Comparison of ENCODE assay signal across 10 cellular contexts in genomic region chr16:66427871-66428681, GRCh38. TPM values are rescaled to one million over a fixed set of nuclear protein-coding genes. Genes with fewer than 3 reads are reported as not detected.
A peak's percentile ranks its signal among the peaks of the same experiment; 100 is the strongest.
DNase-seq lines count a peak whose midpoint lies in the region; ATAC-seq, FAIRE-seq and TF ChIP-seq lines count a peak whose summit lies in the region.
"Had no signal": no experiment of that assay in that cellular context is flagged by ENCODE, and none has a peak within 500 bp of the region (broad histone marks: within the 10 kb centered on the region; RNA-seq: fewer than 3 reads in every experiment).

No MANE protein-coding gene starts in this region.

- no peak for TF ChIP-seq CTCF in type B pancreatic cell (conservative IDR thresholded peaks at IDR 0.05)
- no peak for TF ChIP-seq CTCF in D721Med (IDR thresholded peaks at IDR 0.05; ENCODE audit: insufficient read depth, missing control alignments)

- 5% methylated on average over 30 of the region's 40 CpGs for WGBS in mesenchymal stem cell

- no peak overlapping the region for H2BK12ac ChIP-seq in mesenchymal stem cell (ENCODE audit: low read length in 2 of 2)

- H3K14ac ChIP-seq in mesenchymal stem cell (ENCODE audit: low read length in 2 of 2): no peak overlapping the region

- H3K4ac ChIP-seq in mesenchymal stem cell (ENCODE audit: low read depth in 1 of 2, low read length in 2 of 2): no peak overlapping the region

- no peaks in the 10 kb centered on the region for H3K9me3 ChIP-seq in mesenchymal stem cell (ENCODE audit: control insufficient read depth, low read length)

- peaks cover 31% of the 10 kb centered on the region for H3K4me1 ChIP-seq in mesenchymal stem cell (ENCODE audit: control insufficient read depth, insufficient read depth, low read depth, low read length)

- no peak overlapping the region for H3K18ac ChIP-seq in mesenchymal stem cell (ENCODE audit: low read depth in 1 of 2, low read length in 2 of 2)

- CTCF ChIA-PET in activated naive CD4-positive, alpha-beta T cell treated with anti-CD3 and anti-CD28 coated beads for 36 hours (lab: Charles Lee): no interaction called here

- H4K8ac ChIP-seq in mesenchymal stem cell (ENCODE audit: low read length): no peak overlapping the region

- no peak for DNase-seq in activated naive CD4-positive, alpha-beta T cell treated with anti-CD3 and anti-CD28 coated beads for 36 hours
- DNase-seq in activated naive CD4-positive, alpha-beta T cell treated with Interleukin-2 at 50 U/mL for 16 hours: no peak
- DNase-seq in effector memory CD8-positive, alpha-beta T cell: no peak
- DNase-seq in mesenchymal stem cell: peak; percentile 14
- DNase-seq in type B pancreatic cell (ENCODE audit: extremely low spot score, unreplicated experiment): no peak
- no peak for DNase-seq in activated gamma-delta T cell (lab: John Stamatoyannopoulos, UW)
- no peak for DNase-seq in D721Med (ENCODE audit: insufficient read length, low spot score)
- DNase-seq: NCI-H1048 had no signal

- H3K4me2 ChIP-seq in mesenchymal stem cell (ENCODE audit: low read length, poor library complexity, severe bottlenecking): peak overlapping the region; percentile 96

- peak; percentile 35 for ATAC-seq in effector memory CD8-positive, alpha-beta T cell (replicated peaks)
- ATAC-seq in HG02763 (IDR thresholded peaks at IDR 0.05; ENCODE audit: unreplicated experiment): no peak

- H3K27ac Mint-ChIP-seq in activated naive CD4-positive, alpha-beta T cell treated with anti-CD3 and anti-CD28 coated beads for 36 hours: no peak overlapping the region
- H3K27ac Mint-ChIP-seq in effector memory CD8-positive, alpha-beta T cell: no peak overlapping the region
- no peak overlapping the region for H3K27ac Mint-ChIP-seq in type B pancreatic cell

- H3K23ac ChIP-seq in mesenchymal stem cell (ENCODE audit: low read length in 2 of 2): peak overlapping the region in 1 of 2 experiments; percentile 74

- H2BK120ac ChIP-seq in mesenchymal stem cell (ENCODE audit: low read depth, low read length): no peak overlapping the region

- H2AK5ac ChIP-seq in mesenchymal stem cell (ENCODE audit: low read length, severe bottlenecking): no peak overlapping the region

- H3K79me1 ChIP-seq in mesenchymal stem cell (replicated peaks; ENCODE audit: low read length, poor library complexity, severe bottlenecking): peaks cover 10% of the 10 kb centered on the region

- intact Hi-C loops in activated naive CD4-positive, alpha-beta T cell treated with anti-CD3 and anti-CD28 coated beads for 36 hours (cut with micrococcal nuclease): no loop called here

- peaks cover 0 to 7% of the 10 kb centered on the region in 2 experiments for H3K36me3 ChIP-seq in mesenchymal stem cell (ENCODE audit: control insufficient read depth in 1 of 2, insufficient read depth in 2 of 2, low read depth in 1 of 2, low read length in 2 of 2)

- no peak overlapping the region for H3K27ac ChIP-seq in mesenchymal stem cell (ENCODE audit: low read length, poor library complexity, severe bottlenecking)

- no peak overlapping the region for H2AFZ ChIP-seq in mesenchymal stem cell (ENCODE audit: low read depth, low read length)

- H2BK5ac ChIP-seq in mesenchymal stem cell (ENCODE audit: low read depth, low read length, poor library complexity, severe bottlenecking): no peak overlapping the region

- no peak overlapping the region for H4K91ac ChIP-seq in mesenchymal stem cell (ENCODE audit: low read length)

- H3K9ac ChIP-seq in mesenchymal stem cell (ENCODE audit: low read length): peak overlapping the region; percentile 57

- H3K27me3 ChIP-seq in mesenchymal stem cell (ENCODE audit: control insufficient read depth in 1 of 2, insufficient read depth in 1 of 2, low read length in 2 of 2): peaks cover 18 to 46% of the 10 kb centered on the region in 2 experiments

- H3K4me1 Mint-ChIP-seq in activated naive CD4-positive, alpha-beta T cell treated with anti-CD3 and anti-CD28 coated beads for 36 hours (ENCODE audit: low read depth): peaks cover 4% of the 10 kb centered on the region
- peaks cover 0 to 6% of the 10 kb centered on the region in 2 donors for H3K4me1 Mint-ChIP-seq in effector memory CD8-positive, alpha-beta T cell (ENCODE audit: low read depth in 2 of 2)
- no peaks in the 10 kb centered on the region for H3K4me1 Mint-ChIP-seq in type B pancreatic cell (ENCODE audit: unreplicated experiment)

- peaks cover 58% of the 10 kb centered on the region for H3K27me3 Mint-ChIP-seq in activated naive CD4-positive, alpha-beta T cell treated with anti-CD3 and anti-CD28 coated beads for 36 hours (ENCODE audit: low read depth)
- H3K27me3 Mint-ChIP-seq in effector memory CD8-positive, alpha-beta T cell: peaks cover 63 to 86% of the 10 kb centered on the region in 2 donors
- H3K27me3 Mint-ChIP-seq in type B pancreatic cell: peaks cover 88% of the 10 kb centered on the region

- no peak overlapping the region for H2BK15ac ChIP-seq in mesenchymal stem cell (ENCODE audit: low read depth, poor library complexity, severe bottlenecking)

- H3K9me3 Mint-ChIP-seq in activated naive CD4-positive, alpha-beta T cell treated with anti-CD3 and anti-CD28 coated beads for 36 hours: no peaks in the 10 kb centered on the region
- no peaks in the 10 kb centered on the region for H3K9me3 Mint-ChIP-seq in effector memory CD8-positive, alpha-beta T cell
- no peaks in the 10 kb centered on the region for H3K9me3 Mint-ChIP-seq in type B pancreatic cell

- H3K36me3 Mint-ChIP-seq in activated naive CD4-positive, alpha-beta T cell treated with anti-CD3 and anti-CD28 coated beads for 36 hours (ENCODE audit: low read depth): no peaks in the 10 kb centered on the region
- no peaks in the 10 kb centered on the region for H3K36me3 Mint-ChIP-seq in effector memory CD8-positive, alpha-beta T cell (ENCODE audit: insufficient read depth)
- no peaks in the 10 kb centered on the region for H3K36me3 Mint-ChIP-seq in type B pancreatic cell

- FAIRE-seq in D721Med (lab: Jason Lieb, UNC): no peak

- H3K4me3 ChIP-seq in mesenchymal stem cell (ENCODE audit: insufficient read depth in 1 of 2, low read depth in 1 of 2, low read length in 2 of 2): peak overlapping the region; percentile 73 to 79

- peak overlapping the region; percentile 14 for H3K4me3 Mint-ChIP-seq in activated naive CD4-positive, alpha-beta T cell treated with anti-CD3 and anti-CD28 coated beads for 36 hours
- H3K4me3 Mint-ChIP-seq in effector memory CD8-positive, alpha-beta T cell: peak overlapping the region in 1 of 2 donors; percentile 53
- H3K4me3 Mint-ChIP-seq in type B pancreatic cell: peak overlapping the region; percentile 81

RNA-seq across cellular contexts. Expression of gene BEAN1, which starts 1.0 kb away (rescaled TPM):
- not detected for total RNA-seq in activated naive CD4-positive, alpha-beta T cell treated with anti-CD3 and anti-CD28 coated beads for 36 hours
- 0.10 TPM for polyA plus RNA-seq in mesenchymal stem cell (2013, experiment 1 of 2)
- polyA plus RNA-seq in mesenchymal stem cell (2013, experiment 2 of 2): 0.07 TPM
- 1.1 and 3.2 TPM in 2 replicates for total RNA-seq in type B pancreatic cell (ENCODE audit: low replicate concordance)
- total RNA-seq: activated CD8-positive, alpha-beta memory T cell treated with anti-CD3 and anti-CD28 coated beads for 36 hours had no signal
